ENCODE assay signal across 24 cellular contexts in the genomic region with DNA sequence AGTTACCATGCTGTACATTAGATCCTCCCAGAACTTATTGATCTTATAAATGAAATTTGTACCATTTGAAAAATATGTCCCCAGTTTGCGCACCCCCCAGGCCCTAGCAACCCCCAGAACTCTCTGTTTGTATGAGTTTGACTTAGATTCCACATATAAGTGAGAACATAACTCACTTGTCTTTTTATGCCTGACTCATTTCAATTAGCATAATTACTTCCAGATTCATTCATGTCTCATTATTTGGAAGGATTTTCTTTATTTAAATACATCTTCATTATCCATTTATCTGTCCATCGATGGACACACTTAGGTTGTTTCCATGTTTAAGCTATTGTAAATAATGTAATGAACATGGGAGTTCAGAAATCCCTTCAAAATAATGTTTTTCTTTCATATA.
"Had no signal": no experiment of that assay in that cellular context is flagged by ENCODE, and none has a peak within 500 bp of the region (broad histone marks: within the 10 kb centered on the region; RNA-seq: fewer than 3 reads in every experiment).

No MANE protein-coding gene starts in this region.

- H3K9ac ChIP-seq: KMS-11 had no signal

- DNase-seq: Kasumi-1, MM.1S, NCI-H1092 treated with DMSO at 0.1 percent for 48 hours, NCI-H1436, NCI-H187, NCI-H2029, NCI-H2081 treated with DMSO at 0.1 percent for 48 hours, NCI-H2171, NCI-H226, NCI-H446, NCI-H510A, NCI-H524 treated with DMSO at 0.1 percent for 48 hours, NCI-H69, NCI-H774, Right ventricle myocardium superior, RPMI8226, SIG-M5, T-helper 1 cell had no signal

- H3K4me1 ChIP-seq: SJSA1 had no signal

- H3K36me3 Mint-ChIP-seq: IgD-negative memory B cell had no signal

- H3K4me3 ChIP-seq: K562, SJSA1, SK-N-MC had no signal

- H3K36me3 ChIP-seq: SJSA1 had no signal

- H3K27me3 Mint-ChIP-seq: IgD-negative memory B cell had no signal

- H3K27ac ChIP-seq: KMS-11, SJSA1, SK-N-MC had no signal

- H3K4me1 Mint-ChIP-seq: IgD-negative memory B cell had no signal

- ATAC-seq: K562 had no signal

- H3K4me2 ChIP-seq: KMS-11 had no signal

- H3K27me3 ChIP-seq: SJSA1 had no signal

- H3K9me3 ChIP-seq: SJSA1 had no signal

- H3K27ac Mint-ChIP-seq: IgD-negative memory B cell had no signal

- FAIRE-seq: K562, RCC 7860 had no signal
